18 cellular contexts compared by ENCODE assay signal in genomic region chr10:50503661-50504320, GRCh38.
DNase-seq lines count a peak whose midpoint lies in the region; ATAC-seq, FAIRE-seq and TF ChIP-seq lines count a peak whose summit lies in the region.
"Had no signal": no experiment of that assay in that cellular context is flagged by ENCODE, and none has a peak within 500 bp of the region (broad histone marks: within the 10 kb centered on the region; RNA-seq: fewer than 3 reads in every experiment).

No MANE protein-coding gene starts in this region.

- H3K27ac ChIP-seq in mammary epithelial cell (ENCODE audit: insufficient read depth, low read depth, low read length) (peak overlapping the region; percentile 72), HepG2 (ENCODE audit: extremely low read length, insufficient read depth, low read length) (peak overlapping the region; percentile 48)
- H3K27ac ChIP-seq: right lobe of liver had no signal

- no peaks in the 10 kb centered on the region for H3K9me3 Mint-ChIP-seq in stimulated activated naive CD8-positive, alpha-beta T cell treated with anti-CD3 and anti-CD28 coated beads, Interleukin-15, amount 100 ng/mL, for 72 hours
- H3K9me3 Mint-ChIP-seq: stimulated activated naive CD8-positive, alpha-beta T cell treated with anti-CD3 and anti-CD28 coated beads, Interleukin-15, Interleukin-2, amounts not matched to agents 100 ng/mL and 50 ng/mL, for 24 hours had no signal

- H3K9me3 ChIP-seq in mammary epithelial cell (replicated peaks; ENCODE audit: insufficient read depth, low read length) (no peaks in the 10 kb centered on the region), HepG2 (ENCODE audit: low read length) (no peaks in the 10 kb centered on the region)
- H3K9me3 ChIP-seq: right lobe of liver had no signal

- peaks cover 63% of the 10 kb centered on the region for H3K4me1 Mint-ChIP-seq in stimulated activated naive CD8-positive, alpha-beta T cell treated with anti-CD3 and anti-CD28 coated beads, Interleukin-15, amount 100 ng/mL, for 72 hours

- H3K27ac Mint-ChIP-seq in stimulated activated naive CD8-positive, alpha-beta T cell treated with anti-CD3 and anti-CD28 coated beads, Interleukin-15, amount 100 ng/mL, for 72 hours: peak overlapping the region; percentile 13 to 74

- POLR2A ChIA-PET in HepG2 (lab: Yijun Ruan, JAX): interaction anchor here (1.4 kb wide), 1 partner anchor 121 kb away, joined by 4 read pairs; no protein-coding TSS in a partner anchor

- in situ Hi-C loops in mammary epithelial cell (cut with MboI; ENCODE audit: low sequenced_read_pairs in 2 of 2) (no loop called here), HepG2 (cut with HindIII; ENCODE audit: extremely low pct_ligation_motif_present, low pct_unique_long_range_greater_than_20kb) (no loop called here)

- TF ChIP-seq POLR2A in HepG2 (IDR thresholded peaks at IDR 0.05; ENCODE audit: insufficient read depth in 1 of 2, low read depth in 2 of 2, low read length in 2 of 2): no peak

- no peak for ATAC-seq in stimulated activated naive CD8-positive, alpha-beta T cell treated with anti-CD3 and anti-CD28 coated beads, Interleukin-15, amount 100 ng/mL, for 72 hours
- no peak for ATAC-seq in stimulated activated naive CD8-positive, alpha-beta T cell treated with anti-CD3 and anti-CD28 coated beads, Interleukin-15, Interleukin-2, amounts not matched to agents 100 U/mL and 50 U/mL, for 24 hours
- peak; percentile 59 for ATAC-seq in HepG2
- ATAC-seq in HG03442 (IDR thresholded peaks at IDR 0.05; ENCODE audit: unreplicated experiment): no peak

- TF ChIP-seq CTCF in mammary epithelial cell (conservative IDR thresholded peaks at IDR 0.05 in 1 of 2, IDR thresholded peaks at IDR 0.05 in 1 of 2; ENCODE audit: extremely low read depth in 1 of 2, insufficient read depth in 1 of 2, low read depth in 1 of 2, low read length in 2 of 2) (no peak), HepG2 (CRISPR knock-in tag; IDR thresholded peaks at IDR 0.05) (no peak)

- intact Hi-C loops in mammary epithelial cell (cut with micrococcal nuclease) (loop anchor here (5.0 kb wide), 1 partner anchor 119 kb away; the partner anchor contains the start of gene SGMS1), HepG2 (cut with micrococcal nuclease; ENCODE audit: unreplicated experiment) (no loop called here)

- H3K36me3 ChIP-seq in mammary epithelial cell (ENCODE audit: insufficient read depth, low read length): no peaks in the 10 kb centered on the region
- H3K36me3 ChIP-seq in HepG2 (replicated peaks in 1 of 2; ENCODE audit: control insufficient read depth in 1 of 2, insufficient read depth in 2 of 2, low read length in 2 of 2): no peaks in the 10 kb centered on the region
- H3K36me3 ChIP-seq: right lobe of liver had no signal

- H3K27me3 ChIP-seq in mammary epithelial cell (ENCODE audit: insufficient read depth, low read length): no peaks in the 10 kb centered on the region
- no peaks in the 10 kb centered on the region for H3K27me3 ChIP-seq in HepG2 (ENCODE audit: control insufficient read depth in 1 of 2, insufficient read depth in 2 of 2, low read length in 2 of 2)
- H3K27me3 ChIP-seq: right lobe of liver had no signal

- WGBS in mammary epithelial cell (ENCODE audit: low coverage, missing lambda C conversion rate): 75% methylated on average over 10 of the region's 10 CpGs
- 60% methylated on average over 10 of the region's 10 CpGs for WGBS in HepG2 (ENCODE audit: low lambda C conversion rate)

- H3K4me3 ChIP-seq in mammary epithelial cell (replicated peaks in 1 of 3; ENCODE audit: insufficient read depth in 1 of 3, low read depth in 2 of 3, low read length in 3 of 3) (no peak overlapping the region), HepG2 (replicated peaks in 1 of 3; ENCODE audit: insufficient read depth in 1 of 3, low read depth in 2 of 3, low read length in 3 of 3) (no peak overlapping the region)
- H3K4me3 ChIP-seq: right lobe of liver had no signal

- H3K9ac ChIP-seq in mammary epithelial cell (ENCODE audit: insufficient read depth, low read length) (peak overlapping the region; percentile 17), HepG2 (ENCODE audit: insufficient read depth, low read depth, low read length) (peak overlapping the region; percentile 30; the same call in 1 of the 2 replicates)

- H3K79me2 ChIP-seq in mammary epithelial cell (ENCODE audit: insufficient read depth, low read length) (peaks cover 3% of the 10 kb centered on the region), HepG2 (ENCODE audit: insufficient read depth, low read length) (no peaks in the 10 kb centered on the region)

- no peak for TF ChIP-seq RAD21 in HepG2 (CRISPR knock-in tag; IDR thresholded peaks at IDR 0.05)

- no peaks in the 10 kb centered on the region for H4K20me1 ChIP-seq in mammary epithelial cell (ENCODE audit: insufficient read depth, low read length)
- no peaks in the 10 kb centered on the region for H4K20me1 ChIP-seq in HepG2 (ENCODE audit: insufficient read depth, low read length)

- H3K4me2 ChIP-seq in mammary epithelial cell (ENCODE audit: insufficient read depth, low read depth, low read length) (peak overlapping the region; percentile 3), HepG2 (ENCODE audit: low read depth, low read length) (peak overlapping the region; percentile 36; the same call in 1 of the 2 replicates)

- TF ChIP-seq EP300 in HepG2 (IDR thresholded peaks at IDR 0.05; ENCODE audit: low read depth in 2 of 2, low read length in 2 of 2) (no peak), HepG2 (CRISPR knock-in tag; IDR thresholded peaks at IDR 0.05; ENCODE audit: borderline replicate concordance) (no peak)

- CTCF ChIA-PET in mammary epithelial cell (lab: Charles Lee; ENCODE audit: low non-redundant PET): interaction anchor here (0.6 kb wide), 1 partner anchor 1359 kb away, joined by 3 read pairs; no protein-coding TSS in a partner anchor
- CTCF ChIA-PET in HepG2 (lab: Yijun Ruan, JAX; ENCODE audit: low intra/inter-chr PET ratio, low total read pairs): no interaction called here

- FAIRE-seq in HepG2 (lab: Jason Lieb, UNC): no peak

- DNase-seq in stimulated activated naive CD8-positive, alpha-beta T cell treated with anti-CD3 and anti-CD28 coated beads, Interleukin-15, amount 100 ng/mL, for 72 hours: no peak
- no peak for DNase-seq in stimulated activated naive CD8-positive, alpha-beta T cell treated with anti-CD3 and anti-CD28 coated beads, Interleukin-15, Interleukin-2, amounts not matched to agents 100 U/mL and 50 U/mL, for 24 hours
- DNase-seq in mammary epithelial cell: peak; percentile 97
- no peak for DNase-seq in HepG2 (ENCODE audit: low spot score)
- no peak for DNase-seq in AG08395 (ENCODE audit: low spot score)
- no peak for DNase-seq in NCI-H526 (lab: John Stamatoyannopoulos, UW)
- no peak for DNase-seq in DMS153 treated with DMSO at 0.1 percent for 48 hours (lab: John Stamatoyannopoulos, UW; ENCODE audit: unreplicated experiment)
- DNase-seq: activated T-cell treated with anti-CD3 and anti-CD28 coated beads, Interleukin-2, amount 50 U/mL, for 48 hours; DMS79 treated with DMSO at 0.1 percent for 48 hours; HCEC 1CT; Kasumi-1; NCI-H146; NCI-H510A treated with DMSO at 0.1 percent for 48 hours; right lobe of liver; RPMI8226; T-helper 1 cell had no signal

- no peaks in the 10 kb centered on the region for H3K27me3 Mint-ChIP-seq in stimulated activated naive CD8-positive, alpha-beta T cell treated with anti-CD3 and anti-CD28 coated beads, Interleukin-15, amount 100 ng/mL, for 72 hours
- H3K27me3 Mint-ChIP-seq: stimulated activated naive CD8-positive, alpha-beta T cell treated with anti-CD3 and anti-CD28 coated beads, Interleukin-15, Interleukin-2, amounts not matched to agents 100 ng/mL and 50 ng/mL, for 24 hours had no signal

- H2AFZ ChIP-seq in mammary epithelial cell (ENCODE audit: low read depth, low read length) (peak overlapping the region; percentile 40), HepG2 (ENCODE audit: low read length) (no peak overlapping the region)

- dilution Hi-C loops in mammary epithelial cell (cut with HindIII; ENCODE audit: low sequenced_read_pairs): no loop called here

- peaks cover 21% of the 10 kb centered on the region for H3K4me1 ChIP-seq in mammary epithelial cell (ENCODE audit: insufficient read depth, low read length)
- H3K4me1 ChIP-seq in HepG2 (ENCODE audit: insufficient read depth, low read length): peaks cover 58% of the 10 kb centered on the region

- BruUV-seq in mammary epithelial cell (replicated peaks; lab: Mats Ljungman, UMichigan): no TSS peak
- no TSS peak for BruUV-seq in HepG2 (replicated peaks; lab: Mats Ljungman, UMichigan)

- H3K4me3 Mint-ChIP-seq in stimulated activated naive CD8-positive, alpha-beta T cell treated with anti-CD3 and anti-CD28 coated beads, Interleukin-15, amount 100 ng/mL, for 72 hours: no peak overlapping the region
- H3K4me3 Mint-ChIP-seq: stimulated activated naive CD8-positive, alpha-beta T cell treated with anti-CD3 and anti-CD28 coated beads, Interleukin-15, Interleukin-2, amounts not matched to agents 100 ng/mL and 50 ng/mL, for 24 hours had no signal

TF ChIP-seq in HepG2, 621 proteins besides CTCF, POLR2A, EP300 and RAD21 (continues in another document):
- TF ChIP-seq, protein P1, sequence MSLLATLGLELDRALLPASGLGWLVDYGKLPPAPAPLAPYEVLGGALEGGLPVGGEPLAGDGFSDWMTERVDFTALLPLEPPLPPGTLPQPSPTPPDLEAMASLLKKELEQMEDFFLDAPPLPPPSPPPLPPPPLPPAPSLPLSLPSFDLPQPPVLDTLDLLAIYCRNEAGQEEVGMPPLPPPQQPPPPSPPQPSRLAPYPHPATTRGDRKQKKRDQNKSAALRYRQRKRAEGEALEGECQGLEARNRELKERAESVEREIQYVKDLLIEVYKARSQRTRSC (CRISPR knock-in tag; IDR thresholded peaks at IDR 0.05; ENCODE audit: low read depth): no peak
